ENCODE assay signal across 8 cellular contexts in the genomic region with DNA sequence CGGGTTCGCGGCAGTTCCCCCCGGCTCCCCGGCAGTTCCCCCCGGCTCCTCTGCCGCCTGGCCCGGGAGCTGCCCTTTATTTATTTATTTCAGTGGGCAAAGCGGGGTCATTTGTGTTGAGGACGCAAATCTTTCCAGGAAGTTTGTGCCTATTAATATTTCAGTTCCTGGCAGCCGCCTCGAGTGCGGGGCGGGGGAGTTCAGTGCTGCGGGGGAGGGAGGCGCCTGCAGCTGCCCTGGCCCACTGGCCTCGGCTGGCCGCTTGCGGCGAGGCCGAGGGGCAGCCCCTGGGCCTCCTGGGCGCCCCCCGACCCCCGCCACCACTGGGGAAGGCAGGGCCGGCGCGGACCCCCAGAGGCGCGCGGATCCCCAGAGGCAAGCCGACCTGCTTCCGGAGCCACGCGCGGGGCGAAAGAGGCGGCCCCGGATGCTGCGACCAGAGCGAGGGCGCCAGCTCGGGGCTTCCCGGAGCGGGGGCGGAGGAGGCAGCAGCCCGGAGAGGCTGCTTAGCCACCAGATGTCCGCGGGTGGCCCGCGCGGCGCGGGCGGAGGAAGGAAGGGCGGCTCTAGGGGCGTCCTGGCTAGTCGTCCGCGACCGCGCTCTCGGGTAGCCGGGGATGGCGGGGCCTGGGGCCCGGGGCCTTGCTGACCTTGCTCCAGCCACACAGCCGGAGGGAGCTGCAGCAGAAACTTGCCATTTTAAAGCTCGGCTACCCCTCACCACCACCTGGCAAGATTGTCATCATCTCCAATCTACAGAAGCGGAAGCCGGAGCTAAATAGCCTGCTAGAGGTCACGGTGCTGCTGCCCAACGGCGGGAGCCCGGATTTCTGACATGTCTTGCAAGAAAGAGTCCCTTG. TPM values are rescaled to one million over a fixed set of nuclear protein-coding genes. Genes with fewer than 3 reads are reported as not detected.
A peak's percentile ranks its signal among the peaks of the same experiment; 100 is the strongest.
DNase-seq lines count a peak whose midpoint lies in the region; ATAC-seq, FAIRE-seq and TF ChIP-seq lines count a peak whose summit lies in the region.

No MANE protein-coding gene starts in this region.

- H3K27me3 ChIP-seq in thyroid gland, result no peaks in the 10 kb centered on the region

- ATAC-seq in HG03432 (IDR thresholded peaks at IDR 0.05; ENCODE audit: unreplicated experiment), result peak; percentile 80

- H3K36me3 ChIP-seq in thyroid gland, result no peaks in the 10 kb centered on the region

- no peak for TF ChIP-seq CTCF in thyroid gland (IDR thresholded peaks at IDR 0.05)

- FAIRE-seq in frontal cortex (lab: Jason Lieb, UNC), result no peak

- peaks cover 14 to 25% of the 10 kb centered on the region in 2 donors for H3K4me1 ChIP-seq in thyroid gland

- 3 to 13% methylated on average over 6 to 24 of the region's 73 CpGs for WGBS in thyroid gland, 2 donors

- intact Hi-C loops in thyroid gland (cut with DNase I), result no loop called here

- H3K27ac ChIP-seq in thyroid gland, result peak overlapping the region; percentile 88 to 99 (median 98)

- TF ChIP-seq POLR2A in thyroid gland (IDR thresholded peaks at IDR 0.05), result peak in 1 of 2 donors; percentile 10

- peak; percentile 66 for DNase-seq in CMK (ENCODE audit: low read depth)
- DNase-seq in GM19240 (ENCODE audit: insufficient read length, low spot score), result peak; percentile 99
- DNase-seq in RKO (ENCODE audit: low spot score), result peak; percentile 71
- peak; percentile 63 for DNase-seq in activated naive CD4-positive, alpha-beta T cell treated with Interleukin-2 at 50 U/mL for 16 hours
- peak; percentile 84 for DNase-seq in frontal cortex (ENCODE audit: low spot score in 2 of 2)
- peak in 44 of 56 donors; percentile 37 to 88 (median 72) for DNase-seq in nucleus accumbens (lab: John Stamatoyannopoulos, UW)
- peak; percentile 61 to 68 for DNase-seq in thyroid gland

- H3K4me3 ChIP-seq in thyroid gland (replicated peaks in 1 of 3), result peak overlapping the region; percentile 45 to 89 (median 71)

- H3K9me3 ChIP-seq in thyroid gland, result no peaks in the 10 kb centered on the region

RNA-seq across cellular contexts. Expression of a gene that starts 48.0 kb away (rescaled TPM):
- total RNA-seq in frontal cortex, result 377 TPM
- total RNA-seq in thyroid gland, result 100 to 1,000 TPM; 304 to 610 (median 445) TPM

Comparison
In these comparisons a context has a peak if more than half of its experiments do, and no peak if none do; other contexts are left out.
1. Peak in every context shown above with its lines: DNase-seq, ATAC-seq, H3K4me3 ChIP-seq and H3K27ac ChIP-seq.